Comparison of ENCODE assay signal across 8 cellular contexts in the genomic region with DNA sequence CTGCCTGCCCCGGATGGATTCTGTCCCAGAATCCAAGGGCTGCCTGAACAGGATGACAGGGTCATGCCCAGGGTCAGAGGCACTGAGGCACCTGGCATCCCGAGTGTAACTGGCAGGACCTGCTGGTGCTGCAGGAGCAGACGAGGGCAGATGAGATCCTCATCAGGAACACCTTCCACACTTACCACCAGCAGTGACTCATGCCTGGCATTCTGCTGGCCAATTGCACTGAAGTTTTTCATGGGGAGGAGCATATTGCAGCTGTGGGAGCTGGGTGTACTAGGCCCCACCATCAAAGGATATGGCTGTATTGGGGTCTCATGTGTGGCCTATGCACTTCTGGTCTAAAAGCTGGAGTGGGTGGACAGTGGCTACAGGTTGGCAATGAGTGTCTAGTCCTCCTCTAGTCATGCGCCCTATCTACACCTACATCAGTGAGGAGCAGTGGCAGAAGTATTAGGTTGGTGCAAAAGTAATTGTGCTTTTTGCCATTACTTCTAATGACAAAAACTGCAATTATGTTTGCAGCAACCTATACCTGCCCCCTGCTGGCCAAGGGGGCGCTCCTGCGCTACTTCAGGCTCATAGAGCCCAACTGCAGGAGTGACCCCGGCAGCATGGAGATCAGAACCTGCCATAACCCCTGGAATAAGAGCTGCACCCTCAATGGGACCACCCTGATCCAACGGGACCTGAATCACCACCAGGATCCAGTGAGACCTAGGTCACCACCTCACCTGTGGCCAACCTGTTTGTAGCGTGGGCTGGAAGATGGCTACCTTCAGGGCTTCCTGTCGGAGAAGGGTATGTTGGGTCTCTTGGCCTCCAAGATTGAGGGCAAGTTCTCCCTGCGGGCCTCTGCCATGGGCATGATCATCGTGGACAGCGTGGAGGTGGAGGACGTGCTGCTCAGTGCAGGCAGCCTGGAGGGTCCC. TPM values are rescaled to one million over a fixed set of nuclear protein-coding genes. Genes with fewer than 3 reads are reported as not detected.
A peak's percentile ranks its signal among the peaks of the same experiment; 100 is the strongest.
DNase-seq lines count a peak whose midpoint lies in the region; ATAC-seq, FAIRE-seq and TF ChIP-seq lines count a peak whose summit lies in the region.

No MANE protein-coding gene starts in this region.

- peak; percentile 46 for TF ChIP-seq CTCF in kidney (IDR thresholded peaks at IDR 0.05; ENCODE audit: borderline replicate concordance, extremely low read depth, insufficient read depth)

- DNase-seq in Daoy (ENCODE audit: low read depth) (peak; percentile 27), NCI-H1105 (lab: John Stamatoyannopoulos, UW) (peak; percentile 32), kidney (no peak), SHP77 (lab: John Stamatoyannopoulos, UW) (no peak), GM03348 (ENCODE audit: low spot score) (no peak)
- peak; percentile 59 for DNase-seq in activated T-cell treated with anti-CD3 and anti-CD28 coated beads, Interleukin-2, amount 50 U/mL, for 24 hours

- no peaks in the 10 kb centered on the region for H3K36me3 ChIP-seq in kidney (ENCODE audit: control insufficient read depth in 1 of 2, insufficient read depth in 2 of 2, low read length in 2 of 2)

- peaks cover 45% of the 10 kb centered on the region for H3K4me1 Mint-ChIP-seq in activated T-cell treated with anti-CD3 and anti-CD28 coated beads, Interleukin-2, amount 50 U/mL, for 24 hours (ENCODE audit: low read depth)

- no peaks in the 10 kb centered on the region for H3K9me3 Mint-ChIP-seq in activated T-cell treated with anti-CD3 and anti-CD28 coated beads, Interleukin-2, amount 50 U/mL, for 24 hours

- no peaks in the 10 kb centered on the region for H3K4me1 ChIP-seq in kidney (ENCODE audit: control insufficient read depth in 1 of 2, insufficient read depth in 1 of 2, low read depth in 1 of 2, low read length in 2 of 2)

- H3K9me3 ChIP-seq in kidney (ENCODE audit: control insufficient read depth in 1 of 2, low read length in 2 of 2) = no peaks in the 10 kb centered on the region

- H3K27ac Mint-ChIP-seq in activated T-cell treated with anti-CD3 and anti-CD28 coated beads, Interleukin-2, amount 50 U/mL, for 24 hours = peak overlapping the region; percentile 55

- H3K27me3 Mint-ChIP-seq in activated T-cell treated with anti-CD3 and anti-CD28 coated beads, Interleukin-2, amount 50 U/mL, for 24 hours = peaks cover 19% of the 10 kb centered on the region

- H3K4me3 Mint-ChIP-seq in activated T-cell treated with anti-CD3 and anti-CD28 coated beads, Interleukin-2, amount 50 U/mL, for 24 hours = no peak overlapping the region

- no peak for ATAC-seq in HG03139 (IDR thresholded peaks at IDR 0.05; ENCODE audit: unreplicated experiment)
- no peak for ATAC-seq in HG02759 (IDR thresholded peaks at IDR 0.05; ENCODE audit: unreplicated experiment)

- intact Hi-C loops in kidney (cut with DNase I) = no loop called here

- H3K36me3 Mint-ChIP-seq in activated T-cell treated with anti-CD3 and anti-CD28 coated beads, Interleukin-2, amount 50 U/mL, for 24 hours (ENCODE audit: low read depth) = no peaks in the 10 kb centered on the region

- no peak overlapping the region for H3K4me3 ChIP-seq in kidney (ENCODE audit: low read length in 2 of 2)

- H3K9ac ChIP-seq in kidney (ENCODE audit: low read length in 2 of 2) = no peak overlapping the region

- FAIRE-seq in kidney (lab: Jason Lieb, UNC) = no peak

- no peak overlapping the region for H3K27ac ChIP-seq in kidney (ENCODE audit: low read depth in 2 of 2, low read length in 2 of 2)

RNA-seq across cellular contexts. Expression of a gene that starts 8.0 kb away (rescaled TPM):
- not detected in 2 replicates for total RNA-seq in Daoy (2014; rRNA removed; shearing (Covaris generic))
- 0.94 TPM for total RNA-seq in kidney
- not detected for polyA plus RNA-seq in kidney (ENCODE audit: insufficient read depth, low read depth, low replicate concordance)

Comparison
In these comparisons a context has a peak if more than half of its experiments do, and no peak if none do; other contexts are left out.
1. DNase-seq: peak in Daoy (single experiment), NCI-H1105 (single experiment) and activated T-cell treated with anti-CD3 and anti-CD28 coated beads, Interleukin-2, amount 50 U/mL, for 24 hours (single experiment); none in kidney (single experiment), SHP77 (0 of 2) and GM03348 (single experiment).